ENCODE assay signal across 16 cellular contexts in genomic region chr11:71322192-71322735, GRCh38.
DNase-seq lines count a peak whose midpoint lies in the region; ATAC-seq, FAIRE-seq and TF ChIP-seq lines count a peak whose summit lies in the region.
"Had no signal": no experiment of that assay in that cellular context is flagged by ENCODE, and none has a peak within 500 bp of the region (broad histone marks: within the 10 kb centered on the region; RNA-seq: fewer than 3 reads in every experiment).

No MANE protein-coding gene starts in this region.

- intact Hi-C loops in K562 (cut with micrococcal nuclease), result no loop called here
- intact Hi-C loops in HepG2 (cut with micrococcal nuclease; ENCODE audit: unreplicated experiment), result no loop called here
- intact Hi-C loops in posterior vena cava (cut with DNase I), result no loop called here

- no peak overlapping the region for H3K4me2 ChIP-seq in K562 (ENCODE audit: insufficient read depth, low read length)
- H3K4me2 ChIP-seq in HepG2 (ENCODE audit: low read depth, low read length), result no peak overlapping the region

- TF ChIP-seq CTCF in K562 (IDR thresholded peaks at IDR 0.05 in 2 of 3, conservative IDR thresholded peaks at IDR 0.05 in 1 of 3; ENCODE audit: insufficient read depth in 2 of 3, low read depth in 1 of 3, low read length in 3 of 3), result no peak
- no peak for TF ChIP-seq CTCF in HepG2 (CRISPR knock-in tag; IDR thresholded peaks at IDR 0.05)

- in situ Hi-C loops in K562 (cut with MboI) (no loop called here), HepG2 (cut with HindIII; ENCODE audit: extremely low pct_ligation_motif_present, low pct_unique_long_range_greater_than_20kb) (no loop called here)

- H3K36me3 ChIP-seq in H7 (replicated peaks; ENCODE audit: control insufficient read depth, insufficient read depth, low read length), result no peaks in the 10 kb centered on the region
- no peaks in the 10 kb centered on the region for H3K36me3 ChIP-seq in K562 (ENCODE audit: control insufficient read depth, insufficient read depth, low read length)
- no peaks in the 10 kb centered on the region for H3K36me3 ChIP-seq in HepG2 (replicated peaks in 1 of 2; ENCODE audit: control insufficient read depth in 1 of 2, insufficient read depth in 2 of 2, low read length in 2 of 2)

- CTCF ChIA-PET in K562 (lab: Yijun Ruan, JAX; ENCODE audit: low intra/inter-chr PET ratio) (no interaction called here), HepG2 (lab: Yijun Ruan, JAX; ENCODE audit: low intra/inter-chr PET ratio, low total read pairs) (no interaction called here)

- H3K9me3 ChIP-seq in K562 (replicated peaks; ENCODE audit: control insufficient read depth, insufficient read depth, low read depth, low read length) (no peaks in the 10 kb centered on the region), HepG2 (ENCODE audit: low read length) (peaks cover 5% of the 10 kb centered on the region)

- H3K4me3 ChIP-seq in H7 (ENCODE audit: insufficient read depth, low read depth, low read length) (no peak overlapping the region), K562 (no peak overlapping the region), HepG2 (replicated peaks in 1 of 3; ENCODE audit: insufficient read depth in 1 of 3, low read depth in 2 of 3, low read length in 3 of 3) (no peak overlapping the region)
- H3K4me3 ChIP-seq: GM12878, GM23248 had no signal

- no peak overlapping the region for H3K9ac ChIP-seq in K562 (ENCODE audit: insufficient read depth in 1 of 2, low read depth in 2 of 2, low read length in 2 of 2)
- no peak overlapping the region for H3K9ac ChIP-seq in HepG2 (ENCODE audit: insufficient read depth, low read depth, low read length)
- H3K9ac ChIP-seq: GM23248 had no signal

- no peak for ATAC-seq in K562
- ATAC-seq in HepG2, result no peak
- ATAC-seq in GM19023 (IDR thresholded peaks at IDR 0.05; ENCODE audit: unreplicated experiment), result no peak
- ATAC-seq: GM12878 had no signal

- no peak overlapping the region for H3K27ac ChIP-seq in K562 (ENCODE audit: extremely low read depth, low read depth, low read length)
- H3K27ac ChIP-seq in HepG2 (ENCODE audit: extremely low read length, insufficient read depth, low read length), result no peak overlapping the region
- H3K27ac ChIP-seq: GM23248 had no signal

- no peak for TF ChIP-seq POLR2A in K562 (conservative IDR thresholded peaks at IDR 0.05)
- no peak for TF ChIP-seq POLR2A in HepG2 (IDR thresholded peaks at IDR 0.05; ENCODE audit: insufficient read depth in 1 of 2, low read depth in 2 of 2, low read length in 2 of 2)

- 2% methylated on average over 12 of the region's 12 CpGs for WGBS in K562 (ENCODE audit: insufficient coverage, low coverage, missing lambda C conversion rate)
- 49% methylated on average over 6 of the region's 12 CpGs for WGBS in HepG2 (ENCODE audit: low lambda C conversion rate)

- BruUV-seq in K562 (replicated peaks; lab: Mats Ljungman, UMichigan) (no TSS peak), HepG2 (replicated peaks; lab: Mats Ljungman, UMichigan) (no TSS peak)

- TF ChIP-seq EP300 in K562 (IDR thresholded peaks at IDR 0.05; ENCODE audit: low read length), result no peak
- no peak for TF ChIP-seq EP300 in HepG2 (IDR thresholded peaks at IDR 0.05; ENCODE audit: low read depth in 2 of 2, low read length in 2 of 2)
- no peak for TF ChIP-seq EP300 in HepG2 (CRISPR knock-in tag; IDR thresholded peaks at IDR 0.05; ENCODE audit: borderline replicate concordance)

- POLR2A ChIA-PET in K562 (lab: Yijun Ruan, JAX), result no interaction called here
- POLR2A ChIA-PET in HepG2 (lab: Yijun Ruan, JAX), result no interaction called here

- H3K9me1 ChIP-seq in K562 (ENCODE audit: control insufficient read depth, insufficient read depth, low read length), result no peaks in the 10 kb centered on the region

- H4K20me1 ChIP-seq in K562 (replicated peaks; ENCODE audit: control insufficient read depth, insufficient read depth, low read length), result no peaks in the 10 kb centered on the region; the same call in 1 of the 2 replicates
- peaks cover 3% of the 10 kb centered on the region; the same call in 1 of the 2 replicates for H4K20me1 ChIP-seq in HepG2 (ENCODE audit: insufficient read depth, low read length)

- TF ChIP-seq RAD21 in K562 (CRISPR knock-in tag; conservative IDR thresholded peaks at IDR 0.05 in 1 of 2, IDR thresholded peaks at IDR 0.05 in 1 of 2) (no peak), HepG2 (CRISPR knock-in tag; IDR thresholded peaks at IDR 0.05) (no peak)

- H3K79me2 ChIP-seq in K562 (ENCODE audit: control insufficient read depth, insufficient read depth, low read length), result no peaks in the 10 kb centered on the region
- H3K79me2 ChIP-seq in HepG2 (ENCODE audit: insufficient read depth, low read length), result no peaks in the 10 kb centered on the region

- no peaks in the 10 kb centered on the region for H3K27me3 ChIP-seq in H7 (ENCODE audit: control insufficient read depth, insufficient read depth, low read length)
- H3K27me3 ChIP-seq in K562 (ENCODE audit: control insufficient read depth in 2 of 2, insufficient read depth in 2 of 2, low read length in 2 of 2), result peaks cover 0 to 55% of the 10 kb centered on the region in 2 experiments; a peak in 2 of 5 replicates
- H3K27me3 ChIP-seq in HepG2 (ENCODE audit: control insufficient read depth in 1 of 2, insufficient read depth in 2 of 2, low read length in 2 of 2), result peaks cover 3 to 50% of the 10 kb centered on the region in 2 experiments; a peak in 4 of 5 replicates

- H2AFZ ChIP-seq in K562 (ENCODE audit: low read depth, low read length) (no peak overlapping the region), HepG2 (ENCODE audit: low read length) (no peak overlapping the region)
- H2AFZ ChIP-seq: GM23248 had no signal

- H3K4me1 ChIP-seq in K562 (replicated peaks in 1 of 2; ENCODE audit: control insufficient read depth in 2 of 2, insufficient read depth in 2 of 2, low read length in 2 of 2) (no peaks in the 10 kb centered on the region; a peak in 1 of 5 replicates), HepG2 (ENCODE audit: insufficient read depth, low read length) (peaks cover 20% of the 10 kb centered on the region)

- FAIRE-seq in K562 (lab: Jason Lieb, UNC), result no peak
- no peak for FAIRE-seq in HepG2 (lab: Jason Lieb, UNC)
- FAIRE-seq: A204.1, GM12878, GM18507, H54 had no signal

- DNase-seq in H7, result peak; percentile 13
- no peak for DNase-seq in K562 (ENCODE audit: extremely low read depth in 1 of 4, low spot score in 3 of 4)
- DNase-seq in HepG2 (ENCODE audit: low spot score), result no peak
- DNase-seq in posterior vena cava (ENCODE audit: low spot score), result peak; percentile 62
- DNase-seq in SHP77 (lab: John Stamatoyannopoulos, UW), result no peak
- DNase-seq in NCI-H510A treated with DMSO at 0.1 percent for 48 hours (lab: John Stamatoyannopoulos, UW), result no peak
- DNase-seq: C1 segment of cervical spinal cord; Calu3; CD4-positive, alpha-beta T cell; DMS79; GM23248 had no signal

TF ChIP-seq in K562, 482 proteins besides CTCF, POLR2A, EP300 and RAD21 (continues in another document):
- TF ChIP-seq PKNOX1 (IDR thresholded peaks at IDR 0.05) (peak; percentile 37; the same call in 1 of the 2 replicates), FOXP1 (CRISPR knock-in tag; IDR thresholded peaks at IDR 0.05) (no peak), NFE2 (IDR thresholded peaks at IDR 0.05; ENCODE audit: low read depth) (peak; percentile 28; the same call in 1 of the 2 replicates), ATF3 (IDR thresholded peaks at IDR 0.05) (no peak), ATF3 (CRISPR knock-in tag; conservative IDR thresholded peaks at IDR 0.05) (no peak), CBX3 (IDR thresholded peaks at IDR 0.05; ENCODE audit: borderline replicate concordance in 1 of 2, low read length in 2 of 2) (no peak), MAFG (tag; conservative IDR thresholded peaks at IDR 0.05) (peak; percentile 78)

TF ChIP-seq in HepG2, 621 proteins besides CTCF, POLR2A, EP300 and RAD21 (continues in another document):
- TF ChIP-seq GMEB2 (CRISPR knock-in tag; IDR thresholded peaks at IDR 0.05; ENCODE audit: low read depth), result no peak
- TF ChIP-seq, protein P1, sequence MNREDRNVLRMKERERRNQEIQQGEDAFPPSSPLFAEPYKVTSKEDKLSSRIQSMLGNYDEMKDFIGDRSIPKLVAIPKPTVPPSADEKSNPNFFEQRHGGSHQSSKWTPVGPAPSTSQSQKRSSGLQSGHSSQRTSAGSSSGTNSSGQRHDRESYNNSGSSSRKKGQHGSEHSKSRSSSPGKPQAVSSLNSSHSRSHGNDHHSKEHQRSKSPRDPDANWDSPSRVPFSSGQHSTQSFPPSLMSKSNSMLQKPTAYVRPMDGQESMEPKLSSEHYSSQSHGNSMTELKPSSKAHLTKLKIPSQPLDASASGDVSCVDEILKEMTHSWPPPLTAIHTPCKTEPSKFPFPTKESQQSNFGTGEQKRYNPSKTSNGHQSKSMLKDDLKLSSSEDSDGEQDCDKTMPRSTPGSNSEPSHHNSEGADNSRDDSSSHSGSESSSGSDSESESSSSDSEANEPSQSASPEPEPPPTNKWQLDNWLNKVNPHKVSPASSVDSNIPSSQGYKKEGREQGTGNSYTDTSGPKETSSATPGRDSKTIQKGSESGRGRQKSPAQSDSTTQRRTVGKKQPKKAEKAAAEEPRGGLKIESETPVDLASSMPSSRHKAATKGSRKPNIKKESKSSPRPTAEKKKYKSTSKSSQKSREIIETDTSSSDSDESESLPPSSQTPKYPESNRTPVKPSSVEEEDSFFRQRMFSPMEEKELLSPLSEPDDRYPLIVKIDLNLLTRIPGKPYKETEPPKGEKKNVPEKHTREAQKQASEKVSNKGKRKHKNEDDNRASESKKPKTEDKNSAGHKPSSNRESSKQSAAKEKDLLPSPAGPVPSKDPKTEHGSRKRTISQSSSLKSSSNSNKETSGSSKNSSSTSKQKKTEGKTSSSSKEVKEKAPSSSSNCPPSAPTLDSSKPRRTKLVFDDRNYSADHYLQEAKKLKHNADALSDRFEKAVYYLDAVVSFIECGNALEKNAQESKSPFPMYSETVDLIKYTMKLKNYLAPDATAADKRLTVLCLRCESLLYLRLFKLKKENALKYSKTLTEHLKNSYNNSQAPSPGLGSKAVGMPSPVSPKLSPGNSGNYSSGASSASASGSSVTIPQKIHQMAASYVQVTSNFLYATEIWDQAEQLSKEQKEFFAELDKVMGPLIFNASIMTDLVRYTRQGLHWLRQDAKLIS (CRISPR knock-in tag; IDR thresholded peaks at IDR 0.05), result no peak
- TF ChIP-seq ZFP37 (CRISPR knock-in tag; IDR thresholded peaks at IDR 0.05; ENCODE audit: borderline replicate concordance), result no peak
- no peak for TF ChIP-seq ZNF44 (CRISPR knock-in tag; IDR thresholded peaks at IDR 0.05)
- TF ChIP-seq KAT2B (IDR thresholded peaks at IDR 0.05; ENCODE audit: borderline replicate concordance, low read depth, low read length), result no peak

Comparison
In these comparisons a context has a peak if more than half of its experiments do, and no peak if none do; other contexts are left out.
1. DNase-seq: peak in H7 (single experiment) and posterior vena cava (single experiment); none in K562 (0 of 4), HepG2 (single experiment), SHP77 (0 of 2) and NCI-H510A treated with DMSO at 0.1 percent for 48 hours (single experiment).